ENCODE assay signal across 21 cellular contexts in the genomic region with DNA sequence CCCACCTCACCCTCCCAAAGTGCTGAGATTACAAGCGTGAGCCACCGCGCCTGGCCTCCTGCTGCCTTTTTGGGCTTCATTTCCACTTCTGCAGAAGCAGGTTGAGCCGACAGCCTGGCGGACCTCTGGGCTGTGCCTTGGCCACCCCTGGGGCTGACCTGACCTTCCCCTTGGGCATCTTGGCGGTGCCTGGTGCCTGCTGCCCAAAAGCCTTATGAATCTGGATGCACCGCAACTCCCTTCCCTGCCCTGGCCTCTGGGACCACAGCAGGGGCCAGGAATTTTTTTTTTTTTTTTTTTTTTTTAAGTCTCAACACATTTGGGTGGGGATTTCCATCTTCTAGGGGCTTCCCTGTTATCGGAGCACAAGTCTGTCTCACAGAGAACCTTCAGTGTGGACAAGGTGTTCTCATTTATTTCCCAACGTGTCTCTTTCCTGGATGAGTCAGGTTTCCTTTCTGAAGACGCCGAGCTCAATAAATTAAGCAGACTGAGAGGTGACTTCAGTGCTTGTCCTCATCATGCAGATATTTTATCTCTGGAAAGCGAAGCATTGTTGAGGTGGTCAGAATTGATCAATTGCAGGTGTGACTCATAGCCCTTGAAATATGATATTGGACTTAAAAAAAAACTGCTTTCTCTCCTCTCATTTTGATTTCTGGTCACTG.
DNase-seq lines count a peak whose midpoint lies in the region; ATAC-seq, FAIRE-seq and TF ChIP-seq lines count a peak whose summit lies in the region.
"Had no signal": no experiment of that assay in that cellular context is flagged by ENCODE, and none has a peak within 500 bp of the region (broad histone marks: within the 10 kb centered on the region; RNA-seq: fewer than 3 reads in every experiment).

No MANE protein-coding gene starts in this region.

- DNase-seq in cardiac muscle cell (ENCODE audit: low read depth in 1 of 2, low spot score in 1 of 2) (no peak), cardiac septum (ENCODE audit: low spot score) (no peak), SW480 (ENCODE audit: low spot score) (peak; percentile 69), kidney tubule cell (ENCODE audit: low spot score) (peak; percentile 56), urothelium cell line (ENCODE audit: low spot score) (peak; percentile 29), small intestine (no peak)
- DNase-seq in activated CD4-positive, alpha-beta T cell treated with anti-CD3 and anti-CD28 coated beads for 48 hours = no peak
- no peak for DNase-seq in stimulated activated naive CD8-positive, alpha-beta T cell treated with anti-CD3 and anti-CD28 coated beads, Interleukin-15, Interleukin-2, amounts not matched to agents 100 U/mL and 50 U/mL, for 24 hours
- DNase-seq: activated B cell treated with CpG ODN at 0.5 μM for 24 hours; activated CD8-positive, alpha-beta memory T cell treated with anti-CD3 and anti-CD28 coated beads, Interleukin-2, amount 50 U/mL, for 4 hours; activated naive CD4-positive, alpha-beta T cell treated with anti-CD3 and anti-CD28 coated beads, Interleukin-2, amount 10 ng/mL, durations not matched to agents 7 days and 5 days; CD8-positive, alpha-beta T cell; gastrocnemius medialis; NCI-H2029 treated with DMSO at 0.1 percent for 48 hours; NCI-H526; stimulated activated CD4-positive, alpha-beta T cell treated with anti-CD3 and anti-CD28 coated beads, Interleukin-12 subunit alpha, Interleukin-12 subunit beta, amount 100 ng/mL, for 4 hours; stimulated activated naive CD8-positive, alpha-beta T cell treated with anti-CD3 and anti-CD28 coated beads, Interleukin-15, amount 100 ng/mL, for 72 hours had no signal

- no peak for TF ChIP-seq CTCF in cardiac muscle cell (IDR thresholded peaks at IDR 0.05; ENCODE audit: low read depth, low read length)

- WGBS in small intestine, 3 donors = 74 to 78% (median 75%) methylated on average over 10 to 12 of the region's 12 CpGs

- no peak for ATAC-seq in stimulated activated naive CD8-positive, alpha-beta T cell treated with anti-CD3 and anti-CD28 coated beads, Interleukin-15, Interleukin-2, amounts not matched to agents 100 U/mL and 50 U/mL, for 24 hours
- ATAC-seq: A549; CD8-positive, alpha-beta T cell; gastrocnemius medialis; Panc1; stimulated activated naive CD8-positive, alpha-beta T cell treated with anti-CD3 and anti-CD28 coated beads, Interleukin-15, amount 100 ng/mL, for 72 hours had no signal

- H3K9me3 ChIP-seq in cardiac muscle cell (ENCODE audit: low read depth) (no peaks in the 10 kb centered on the region), small intestine (ENCODE audit: control insufficient read depth, low read depth) (no peaks in the 10 kb centered on the region)
- H3K9me3 ChIP-seq: A549, gastrocnemius medialis had no signal

- H3K4me1 ChIP-seq in cardiac muscle cell (ENCODE audit: low read depth) (peaks cover 41% of the 10 kb centered on the region), small intestine (ENCODE audit: control insufficient read depth in 2 of 2, insufficient read depth in 1 of 2, low read depth in 1 of 2, low read length in 1 of 2) (no peaks in the 10 kb centered on the region)
- H3K4me1 ChIP-seq: gastrocnemius medialis had no signal

- H3K27ac ChIP-seq in cardiac muscle cell = peak overlapping the region; percentile 91
- no peak overlapping the region for H3K27ac ChIP-seq in small intestine (ENCODE audit: low read depth in 1 of 2, low read length in 1 of 2)
- H3K27ac ChIP-seq: A549, gastrocnemius medialis had no signal

- H3K27me3 ChIP-seq in cardiac muscle cell (no peaks in the 10 kb centered on the region), small intestine (ENCODE audit: control insufficient read depth in 2 of 2, insufficient read depth in 2 of 2, low read length in 2 of 2) (peaks cover 0 to under 1% of the 10 kb centered on the region in 2 donors)
- H3K27me3 ChIP-seq: gastrocnemius medialis had no signal

- H3K4me3 ChIP-seq in cardiac muscle cell (no peak overlapping the region), small intestine (ENCODE audit: low read depth in 1 of 2, low read length in 2 of 2) (no peak overlapping the region)
- H3K4me3 ChIP-seq: A549, gastrocnemius medialis had no signal

- H3K36me3 ChIP-seq in cardiac muscle cell (no peaks in the 10 kb centered on the region), small intestine (ENCODE audit: control insufficient read depth in 2 of 2, insufficient read depth in 2 of 2, low read length in 2 of 2) (no peaks in the 10 kb centered on the region)
- H3K36me3 ChIP-seq: gastrocnemius medialis had no signal

- intact Hi-C loops in cardiac septum (cut with DNase I) = no loop called here

- FAIRE-seq in urothelium cell line (lab: Jason Lieb, UNC) = no peak
- FAIRE-seq in small intestine (lab: Jason Lieb, UNC) = no peak
- FAIRE-seq: A549, GM18507, GM19239 had no signal

Comparison
In these comparisons a context has a peak if more than half of its experiments do, and no peak if none do; other contexts are left out.
1. DNase-seq: peak in SW480 (single experiment), kidney tubule cell (single experiment) and urothelium cell line (single experiment); none in cardiac muscle cell (0 of 2), cardiac septum (single experiment), activated CD4-positive, alpha-beta T cell treated with anti-CD3 and anti-CD28 coated beads for 48 hours (single experiment), stimulated activated naive CD8-positive, alpha-beta T cell treated with anti-CD3 and anti-CD28 coated beads, Interleukin-15, Interleukin-2, amounts not matched to agents 100 U/mL and 50 U/mL, for 24 hours (single experiment) and small intestine (single experiment).